In genomic region chr3:38453075-38453913, GRCh38 we compare ENCODE assay signal across 8 cellular contexts. TPM values are rescaled to one million over a fixed set of nuclear protein-coding genes. Genes with fewer than 3 reads are reported as not detected.
DNase-seq lines count a peak whose midpoint lies in the region; ATAC-seq and TF ChIP-seq lines count a peak whose summit lies in the region.

Gene ACVR2B (plus strand): TSS chr3:38453890. CDS start chr3:38454323, 433 bp downstream.

- H3K27me3 ChIP-seq in RWPE2 (ENCODE audit: insufficient read depth, poor library complexity, severe bottlenecking) (no peaks in the 10 kb centered on the region), neural cell (ENCODE audit: insufficient read depth, low read depth, low read length) (no peaks in the 10 kb centered on the region)

- H3K36me3 ChIP-seq in RWPE2 (ENCODE audit: low read depth) (no peaks in the 10 kb centered on the region), neural cell (ENCODE audit: insufficient read depth, low read length) (no peaks in the 10 kb centered on the region)

- H3K79me2 ChIP-seq in neural cell (replicated peaks; ENCODE audit: insufficient read depth, low read length) = peaks cover 35% of the 10 kb centered on the region

- peak within 1 kb of the TSS; percentile 65 for H3K4me2 ChIP-seq in neural cell (ENCODE audit: low read length)

- H4K20me1 ChIP-seq in neural cell (ENCODE audit: insufficient read depth) = peaks cover 20% of the 10 kb centered on the region

- peaks cover 19% of the 10 kb centered on the region for H3K4me1 Mint-ChIP-seq in stimulated activated naive CD8-positive, alpha-beta T cell treated with anti-CD3 and anti-CD28 coated beads, Interleukin-15, Interleukin-2, amounts not matched to agents 100 ng/mL and 50 ng/mL, for 24 hours (ENCODE audit: low read depth)

- H3F3A ChIP-seq in neural cell (ENCODE audit: insufficient read depth, low read length, poor library complexity, severe bottlenecking) = no peaks in the 10 kb centered on the region

- peak within 1 kb of the TSS; percentile 53 for H3K27ac ChIP-seq in RWPE2 (ENCODE audit: poor library complexity, severe bottlenecking)
- peak within 1 kb of the TSS; percentile 94 for H3K27ac ChIP-seq in neural cell (ENCODE audit: low read length)

- H3K4me1 ChIP-seq in RWPE2 (ENCODE audit: insufficient read depth, poor library complexity, severe bottlenecking) = no peaks in the 10 kb centered on the region

- H3K9me3 Mint-ChIP-seq in stimulated activated naive CD8-positive, alpha-beta T cell treated with anti-CD3 and anti-CD28 coated beads, Interleukin-15, Interleukin-2, amounts not matched to agents 100 ng/mL and 50 ng/mL, for 24 hours = peaks cover 4% of the 10 kb centered on the region

- H2AFZ ChIP-seq in neural cell (ENCODE audit: low read depth, low read length) = peak within 1 kb of the TSS; percentile 77

- no peak for TF ChIP-seq RAD21 in neural cell (conservative IDR thresholded peaks at IDR 0.05)

- no peaks in the 10 kb centered on the region for H3K36me3 Mint-ChIP-seq in stimulated activated naive CD8-positive, alpha-beta T cell treated with anti-CD3 and anti-CD28 coated beads, Interleukin-15, Interleukin-2, amounts not matched to agents 100 ng/mL and 50 ng/mL, for 24 hours (ENCODE audit: low read depth)

- H3K9ac ChIP-seq in neural cell (ENCODE audit: low read length) = peak within 1 kb of the TSS; percentile 97

- no peak for TF ChIP-seq EP300 in neural cell (conservative IDR thresholded peaks at IDR 0.05; ENCODE audit: poor library complexity, severe bottlenecking)

- H3K4me3 ChIP-seq in RWPE2 (ENCODE audit: severe bottlenecking) (peak within 1 kb of the TSS; percentile 92), fibroblast of villous mesenchyme (ENCODE audit: low read depth, low read length) (peak within 1 kb of the TSS; percentile 76), neural cell (ENCODE audit: low read length) (peak within 1 kb of the TSS; percentile 96)

- TF ChIP-seq CTCF in RWPE2 (IDR thresholded peaks at IDR 0.05; ENCODE audit: poor library complexity, severe bottlenecking) = no peak
- TF ChIP-seq CTCF in fibroblast of villous mesenchyme (IDR thresholded peaks at IDR 0.05; ENCODE audit: insufficient read depth, low read depth, low read length) = no peak
- TF ChIP-seq CTCF in neural cell (IDR thresholded peaks at IDR 0.05; ENCODE audit: poor library complexity, severe bottlenecking) = no peak

- H3K9me2 ChIP-seq in neural cell (ENCODE audit: insufficient read depth, low read length) = no peaks in the 10 kb centered on the region

- ATAC-seq in GM21529 (IDR thresholded peaks at IDR 0.05; ENCODE audit: unreplicated experiment) = peak; percentile 65
- peak; percentile 51 for ATAC-seq in RWPE2 (ENCODE audit: low read depth)

- peak within 1 kb of the TSS; percentile 92 for H3K4me3 Mint-ChIP-seq in stimulated activated naive CD8-positive, alpha-beta T cell treated with anti-CD3 and anti-CD28 coated beads, Interleukin-15, Interleukin-2, amounts not matched to agents 100 ng/mL and 50 ng/mL, for 24 hours

- H3K9me3 ChIP-seq in RWPE2 (ENCODE audit: severe bottlenecking) = no peaks in the 10 kb centered on the region
- no peaks in the 10 kb centered on the region for H3K9me3 ChIP-seq in neural cell (ENCODE audit: low read length)

- DNase-seq in CD1c-positive myeloid dendritic cell (ENCODE audit: extremely low spot score) (peak; percentile 79), Kasumi-1 (lab: John Stamatoyannopoulos, UW) (peak; percentile 58 to 62), RWPE2 (ENCODE audit: low spot score) (peak; percentile 85), activated gamma-delta T cell (lab: John Stamatoyannopoulos, UW) (peak; percentile 31), fibroblast of villous mesenchyme (ENCODE audit: low read depth) (peak; percentile 78)

- H3K27ac Mint-ChIP-seq in stimulated activated naive CD8-positive, alpha-beta T cell treated with anti-CD3 and anti-CD28 coated beads, Interleukin-15, Interleukin-2, amounts not matched to agents 100 ng/mL and 50 ng/mL, for 24 hours = peak within 1 kb of the TSS; percentile 87

- H3K27me3 Mint-ChIP-seq in stimulated activated naive CD8-positive, alpha-beta T cell treated with anti-CD3 and anti-CD28 coated beads, Interleukin-15, Interleukin-2, amounts not matched to agents 100 ng/mL and 50 ng/mL, for 24 hours = peaks cover 11% of the 10 kb centered on the region

TF ChIP-seq in neural cell, 6 proteins besides CTCF, POLR2A, EP300 and RAD21:
- no peak for TF ChIP-seq EZH2 (IDR thresholded peaks at IDR 0.05; ENCODE audit: borderline replicate concordance, insufficient read depth, low read length, poor library complexity, severe bottlenecking)
- TF ChIP-seq MXI1 (conservative IDR thresholded peaks at IDR 0.05; ENCODE audit: poor library complexity, severe bottlenecking) = peak; percentile 64
- TF ChIP-seq SMC3 (conservative IDR thresholded peaks at IDR 0.05; ENCODE audit: poor library complexity) = no peak
- no peak for TF ChIP-seq POLR2AphosphoS5 (IDR thresholded peaks at IDR 0.05)
- TF ChIP-seq, protein P1, sequence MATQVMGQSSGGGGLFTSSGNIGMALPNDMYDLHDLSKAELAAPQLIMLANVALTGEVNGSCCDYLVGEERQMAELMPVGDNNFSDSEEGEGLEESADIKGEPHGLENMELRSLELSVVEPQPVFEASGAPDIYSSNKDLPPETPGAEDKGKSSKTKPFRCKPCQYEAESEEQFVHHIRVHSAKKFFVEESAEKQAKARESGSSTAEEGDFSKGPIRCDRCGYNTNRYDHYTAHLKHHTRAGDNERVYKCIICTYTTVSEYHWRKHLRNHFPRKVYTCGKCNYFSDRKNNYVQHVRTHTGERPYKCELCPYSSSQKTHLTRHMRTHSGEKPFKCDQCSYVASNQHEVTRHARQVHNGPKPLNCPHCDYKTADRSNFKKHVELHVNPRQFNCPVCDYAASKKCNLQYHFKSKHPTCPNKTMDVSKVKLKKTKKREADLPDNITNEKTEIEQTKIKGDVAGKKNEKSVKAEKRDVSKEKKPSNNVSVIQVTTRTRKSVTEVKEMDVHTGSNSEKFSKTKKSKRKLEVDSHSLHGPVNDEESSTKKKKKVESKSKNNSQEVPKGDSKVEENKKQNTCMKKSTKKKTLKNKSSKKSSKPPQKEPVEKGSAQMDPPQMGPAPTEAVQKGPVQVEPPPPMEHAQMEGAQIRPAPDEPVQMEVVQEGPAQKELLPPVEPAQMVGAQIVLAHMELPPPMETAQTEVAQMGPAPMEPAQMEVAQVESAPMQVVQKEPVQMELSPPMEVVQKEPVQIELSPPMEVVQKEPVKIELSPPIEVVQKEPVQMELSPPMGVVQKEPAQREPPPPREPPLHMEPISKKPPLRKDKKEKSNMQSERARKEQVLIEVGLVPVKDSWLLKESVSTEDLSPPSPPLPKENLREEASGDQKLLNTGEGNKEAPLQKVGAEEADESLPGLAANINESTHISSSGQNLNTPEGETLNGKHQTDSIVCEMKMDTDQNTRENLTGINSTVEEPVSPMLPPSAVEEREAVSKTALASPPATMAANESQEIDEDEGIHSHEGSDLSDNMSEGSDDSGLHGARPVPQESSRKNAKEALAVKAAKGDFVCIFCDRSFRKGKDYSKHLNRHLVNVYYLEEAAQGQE (IDR thresholded peaks at IDR 0.05; ENCODE audit: borderline replicate concordance) = no peak
- TF ChIP-seq TAF1 (IDR thresholded peaks at IDR 0.05; ENCODE audit: low read depth) = peak; percentile 82

RNA-seq across cellular contexts. Expression of gene ACVR2B, which starts in this region (rescaled TPM):
- 1.3 and 1.9 TPM in 2 replicates for total RNA-seq in fibroblast of villous mesenchyme
- 32.3 and 33.3 TPM in 2 replicates for polyA plus RNA-seq in neural cell
- 166 and 180 TPM in 2 replicates for polyA minus RNA-seq in neural cell

Comparison
In these comparisons a context has a peak if more than half of its experiments do, and no peak if none do; other contexts are left out.
1. Peak in every context shown above with its lines: DNase-seq, ATAC-seq, H3K4me3 ChIP-seq and H3K27ac ChIP-seq.
2. DNase-seq: peak in every context shown above with its lines; median percentile 85 in RWPE2; 79 in CD1c-positive myeloid dendritic cell; 78 in fibroblast of villous mesenchyme; 60 in Kasumi-1; 31 in activated gamma-delta T cell.